In genomic region chr7:121994625-121995410, GRCh38 we compare ENCODE assay signal across 8 cellular contexts.
A peak's percentile ranks its signal among the peaks of the same experiment; 100 is the strongest.
DNase-seq lines count a peak whose midpoint lies in the region; ATAC-seq and TF ChIP-seq lines count a peak whose summit lies in the region.

No MANE protein-coding gene starts in this region.

- H3K27ac ChIP-seq in epithelial cell of prostate (no peak overlapping the region), transverse colon (no peak overlapping the region)

- H3K9me3 Mint-ChIP-seq in activated CD4-positive, alpha-beta T cell treated with anti-CD3 and anti-CD28 coated beads for 36 hours (ENCODE audit: low read depth) = no peaks in the 10 kb centered on the region

- no peaks in the 10 kb centered on the region for H3K27me3 Mint-ChIP-seq in activated CD4-positive, alpha-beta T cell treated with anti-CD3 and anti-CD28 coated beads for 36 hours

- POLR2A ChIA-PET in activated CD4-positive, alpha-beta T cell treated with anti-CD3 and anti-CD28 coated beads for 36 hours (lab: Charles Lee) = interaction anchor here (0.6 to 0.7 kb wide), 2 partner anchors 206 to 695 kb away, joined by 3 to 6 read pairs; no protein-coding TSS in a partner anchor

- TF ChIP-seq CTCF in transverse colon (IDR thresholded peaks at IDR 0.05) = peak; percentile 46 to 62 (median 55)

- no peaks in the 10 kb centered on the region for H3K36me3 Mint-ChIP-seq in activated CD4-positive, alpha-beta T cell treated with anti-CD3 and anti-CD28 coated beads for 36 hours (ENCODE audit: low read depth)

- ATAC-seq in GM19395 (IDR thresholded peaks at IDR 0.05; ENCODE audit: unreplicated experiment) (peak; percentile 98), HG03354 (IDR thresholded peaks at IDR 0.05; ENCODE audit: poor library complexity, severe bottlenecking, unreplicated experiment) (peak; percentile 93)
- ATAC-seq in activated CD4-positive, alpha-beta T cell treated with anti-CD3 and anti-CD28 coated beads for 36 hours = peak; percentile 70

- in situ Hi-C loops in transverse colon (cut with MboI; ENCODE audit: low pct_ligation_motif_present in 1 of 4, low pct_unique_long_range_greater_than_20kb in 1 of 4, low sequenced_read_pairs in 3 of 4) = loop anchor here in 3 of 4 donors (10.0 to 25.0 kb wide), 3 partner anchors 383 to 633 kb away; no protein-coding TSS in a partner anchor

- H3K4me1 Mint-ChIP-seq in activated CD4-positive, alpha-beta T cell treated with anti-CD3 and anti-CD28 coated beads for 36 hours = no peaks in the 10 kb centered on the region

- no peak overlapping the region for H3K4me3 ChIP-seq in transverse colon

- WGBS in transverse colon (ENCODE audit: low coverage in 1 of 2), 2 donors = 8 to 11% methylated on average over 5 of the region's 5 CpGs

- no peak for TF ChIP-seq EP300 in transverse colon (IDR thresholded peaks at IDR 0.05; ENCODE audit: low read depth)

- CTCF ChIA-PET in activated CD4-positive, alpha-beta T cell treated with anti-CD3 and anti-CD28 coated beads for 36 hours (lab: Charles Lee) = interaction anchor here (0.6 to 2.8 kb wide), 23 partner anchors 9 to 634 kb away, joined by 3 to 22 read pairs (median 4); no protein-coding TSS in a partner anchor

- intact Hi-C loops in activated CD4-positive, alpha-beta T cell treated with anti-CD3 and anti-CD28 coated beads for 36 hours (cut with DNase I, micrococcal nuclease) = loop anchor here (1.0 to 10.0 kb wide), 8 partner anchors 242 to 1010 kb away; partner anchors contain the start of gene CPED1 (in 1 of the 2)
- intact Hi-C loops in transverse colon (cut with DNase I; ENCODE audit: low total_unique reads) = no loop called here

- H3K27me3 ChIP-seq in transverse colon = no peaks in the 10 kb centered on the region

- H3K4me1 ChIP-seq in transverse colon = no peaks in the 10 kb centered on the region

- H3K9me3 ChIP-seq in transverse colon = no peaks in the 10 kb centered on the region

- peak; percentile 50 for DNase-seq in D341Med (ENCODE audit: low spot score)
- DNase-seq in NCI-H2196 (lab: John Stamatoyannopoulos, UW; ENCODE audit: unreplicated experiment) = peak; percentile 64
- peak; percentile 65 for DNase-seq in activated CD4-positive, alpha-beta T cell treated with anti-CD3 and anti-CD28 coated beads for 36 hours
- peak; percentile 44 for DNase-seq in epithelial cell of prostate (ENCODE audit: low read depth, low spot score)
- DNase-seq in mucosa of gallbladder (ENCODE audit: low spot score) = peak; percentile 48
- DNase-seq in transverse colon = peak; percentile 50

- H3K36me3 ChIP-seq in transverse colon = no peaks in the 10 kb centered on the region

- no peak overlapping the region for H3K27ac Mint-ChIP-seq in activated CD4-positive, alpha-beta T cell treated with anti-CD3 and anti-CD28 coated beads for 36 hours

- no peak overlapping the region for H3K4me3 Mint-ChIP-seq in activated CD4-positive, alpha-beta T cell treated with anti-CD3 and anti-CD28 coated beads for 36 hours

- TF ChIP-seq POLR2A in transverse colon (IDR thresholded peaks at IDR 0.05) = no peak
